Comparison of ENCODE assay signal across 17 cellular contexts in genomic region chr3:150454085-150454484, GRCh38. TPM values are rescaled to one million over a fixed set of nuclear protein-coding genes. Genes with fewer than 3 reads are reported as not detected.
A peak's percentile ranks its signal among the peaks of the same experiment; 100 is the strongest.
DNase-seq lines count a peak whose midpoint lies in the region; ATAC-seq and TF ChIP-seq lines count a peak whose summit lies in the region.
"Had no signal": no experiment of that assay in that cellular context is flagged by ENCODE, and none has a peak within 500 bp of the region (broad histone marks: within the 10 kb centered on the region; RNA-seq: fewer than 3 reads in every experiment).

No MANE protein-coding gene starts in this region.

- H3K4me3 ChIP-seq in mucosa of descending colon (no peak overlapping the region), spleen (no peak overlapping the region)

- no peak for TF ChIP-seq POLR2A in spleen (IDR thresholded peaks at IDR 0.05)

- H3K27me3 ChIP-seq in spleen (replicated peaks in 1 of 7) = no peaks in the 10 kb centered on the region

- TF ChIP-seq CTCF in mucosa of descending colon (IDR thresholded peaks at IDR 0.05) = no peak
- TF ChIP-seq CTCF in spleen (IDR thresholded peaks at IDR 0.05 in 8 of 11, conservative IDR thresholded peaks at IDR 0.05 in 3 of 11) = no peak

- ATAC-seq in mucosa of descending colon (peak; percentile 80), HG03565 (IDR thresholded peaks at IDR 0.05; ENCODE audit: unreplicated experiment) (no peak)
- ATAC-seq: CD8-positive, alpha-beta T cell had no signal

- H3K36me3 ChIP-seq in mucosa of descending colon (ENCODE audit: low read depth) (no peaks in the 10 kb centered on the region), spleen (peaks cover 2 to 24% (median 15%) of the 10 kb centered on the region in 6 donors)

- 87 to 95% (median 89%) methylated on average over 2 of the region's 2 CpGs for WGBS in spleen, 5 donors

- H3K4me1 ChIP-seq in mucosa of descending colon (ENCODE audit: low read depth) (peaks cover 6% of the 10 kb centered on the region), spleen (peaks cover 0 to 36% (median 24%) of the 10 kb centered on the region in 6 donors)

- H3K9me3 ChIP-seq in mucosa of descending colon = no peaks in the 10 kb centered on the region
- no peaks in the 10 kb centered on the region for H3K9me3 ChIP-seq in spleen

- intact Hi-C loops in mucosa of descending colon (cut with DNase I, micrococcal nuclease) = no loop called here
- intact Hi-C loops in spleen (cut with DNase I; ENCODE audit: low total_unique reads) = no loop called here

- DNase-seq in NCI-H748 (lab: John Stamatoyannopoulos, UW; ENCODE audit: unreplicated experiment) (peak; percentile 12), NCI-H748 treated with DMSO at 0.1 percent for 48 hours (lab: John Stamatoyannopoulos, UW) (no peak), cerebellar cortex (ENCODE audit: low spot score) (peak; percentile 47), mucosa of descending colon (no peak), NCI-H510A treated with DMSO at 0.1 percent for 48 hours (lab: John Stamatoyannopoulos, UW) (no peak), spleen (no peak)
- DNase-seq: AML-193; C1 segment of cervical spinal cord; CD8-positive, alpha-beta T cell; KG1; NCI-H1092; NCI-H1436; NCI-H1930; NCI-H226; OCI-M1; Right ventricle myocardium superior had no signal

- no peak overlapping the region for H3K27ac ChIP-seq in spleen

RNA-seq across cellular contexts. Expression of gene TSC22D2, which starts 46.0 kb away (rescaled TPM):
- total RNA-seq in mucosa of descending colon (10 to 100 TPM; 21.8 to 35.5 (median 31.3) TPM), spleen (10 to 100 TPM; 19.8 to 34.8 (median 28.7) TPM)
- 10 to 100 TPM in 1 of 3 donors, 1 to 10 TPM in 2; 8.4 to 10.3 (median 9.8) TPM for polyA plus RNA-seq in spleen

Comparison
In these comparisons a context has a peak if more than half of its experiments do, and no peak if none do; other contexts are left out.
1. DNase-seq: peak in NCI-H748 (single experiment) and cerebellar cortex (single experiment); none in NCI-H748 treated with DMSO at 0.1 percent for 48 hours (single experiment), mucosa of descending colon (0 of 3), NCI-H510A treated with DMSO at 0.1 percent for 48 hours (single experiment) and spleen (single experiment).